Comparison of ENCODE assay signal across 12 cellular contexts in the genomic region with DNA sequence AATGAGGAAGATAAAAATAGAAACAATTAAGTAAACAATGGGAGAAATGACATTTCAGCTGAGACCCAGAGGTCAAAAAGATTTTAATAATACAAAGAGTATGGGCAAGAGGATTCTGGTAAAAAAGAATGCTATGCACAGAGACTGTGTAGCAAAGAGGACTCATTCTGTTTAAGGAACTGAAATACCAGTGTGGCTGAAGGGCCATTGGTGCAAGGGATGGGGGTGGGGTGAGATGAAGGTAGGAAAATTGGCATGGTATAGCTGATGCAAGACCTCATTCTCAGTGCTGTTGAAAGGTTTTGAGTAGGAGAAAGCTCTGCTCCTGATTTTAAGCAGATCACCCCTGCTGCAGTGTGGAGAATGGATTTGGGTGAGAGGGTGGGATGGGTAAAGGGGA. TPM values are rescaled to one million over a fixed set of nuclear protein-coding genes. Genes with fewer than 3 reads are reported as not detected.
DNase-seq lines count a peak whose midpoint lies in the region; ATAC-seq and TF ChIP-seq lines count a peak whose summit lies in the region.
"Had no signal": no experiment of that assay in that cellular context is flagged by ENCODE, and none has a peak within 500 bp of the region (broad histone marks: within the 10 kb centered on the region; RNA-seq: fewer than 3 reads in every experiment).

No MANE protein-coding gene starts in this region.

- no peak overlapping the region for H3K27ac Mint-ChIP-seq in activated naive CD4-positive, alpha-beta T cell treated with anti-CD3 and anti-CD28 coated beads for 36 hours
- no peak overlapping the region for H3K27ac Mint-ChIP-seq in stimulated activated naive B cell treated with anti-CD40 and anti-IgM and Interleukin-4, amounts not matched to agents 10 μg/mL and 1 μg/mL and 100 μg/mL, for 72 hours

- no peaks in the 10 kb centered on the region for H3K27me3 Mint-ChIP-seq in activated naive CD4-positive, alpha-beta T cell treated with anti-CD3 and anti-CD28 coated beads for 36 hours (ENCODE audit: low read depth)
- H3K27me3 Mint-ChIP-seq in stimulated activated naive B cell treated with anti-CD40 and anti-IgM and Interleukin-4, amounts not matched to agents 10 μg/mL and 1 μg/mL and 100 μg/mL, for 72 hours: no peaks in the 10 kb centered on the region

- DNase-seq in activated naive CD4-positive, alpha-beta T cell treated with anti-CD3 and anti-CD28 coated beads for 36 hours: peak; percentile 24
- DNase-seq in activated naive CD4-positive, alpha-beta T cell treated with anti-CD3 and anti-CD28 coated beads, Interleukin-2, amount 50 U/mL, for 16 hours: no peak
- DNase-seq in stimulated activated naive B cell treated with anti-CD40 and anti-IgM and Interleukin-4, amounts not matched to agents 10 μg/mL and 1 μg/mL and 100 μg/mL, for 72 hours: peak; percentile 75
- DNase-seq in T-helper 1 cell: no peak
- no peak for DNase-seq in NCI-H1694 treated with DMSO at 0.1 percent for 48 hours (lab: John Stamatoyannopoulos, UW)
- DNase-seq in adrenal gland: no peak
- DNase-seq: activated CD4-positive, alpha-beta T cell treated with anti-CD3 and anti-CD28 coated beads for 4 hours; brain microvascular endothelial cell; heart right ventricle; NCI-H524 treated with DMSO at 0.1 percent for 48 hours had no signal

- no peaks in the 10 kb centered on the region for H3K27me3 ChIP-seq in adrenal gland
- H3K27me3 ChIP-seq: brain microvascular endothelial cell, heart right ventricle had no signal

- no peaks in the 10 kb centered on the region for H3K36me3 ChIP-seq in adrenal gland (replicated peaks in 1 of 2)
- H3K36me3 ChIP-seq: brain microvascular endothelial cell, heart right ventricle had no signal

- no peak overlapping the region for H3K4me3 ChIP-seq in adrenal gland
- H3K4me3 ChIP-seq: heart right ventricle had no signal

- peak; percentile 98 for ATAC-seq in HG02642 (IDR thresholded peaks at IDR 0.05; ENCODE audit: poor library complexity, unreplicated experiment)
- peak; percentile 85 for ATAC-seq in HG03575 (IDR thresholded peaks at IDR 0.05; ENCODE audit: extremely low read depth, insufficient number of reproducible peaks, low FRiP score, unreplicated experiment)
- ATAC-seq in stimulated activated naive B cell treated with anti-CD40 and anti-IgM and Interleukin-4, amounts not matched to agents 10 μg/mL and 1 μg/mL and 100 μg/mL, for 72 hours (replicated peaks): peak; percentile 98 to 99

- no peak overlapping the region for H3K27ac ChIP-seq in adrenal gland
- H3K27ac ChIP-seq: brain microvascular endothelial cell, heart right ventricle had no signal

- H3K4me1 ChIP-seq in adrenal gland (replicated peaks in 1 of 2): peaks cover 0 to 10% of the 10 kb centered on the region in 2 donors

- peaks cover 0 to 12% (median 0%) of the 10 kb centered on the region in 3 donors for H3K9me3 ChIP-seq in adrenal gland (replicated peaks in 1 of 3)

- no peak overlapping the region for H3K4me3 Mint-ChIP-seq in activated naive CD4-positive, alpha-beta T cell treated with anti-CD3 and anti-CD28 coated beads for 36 hours
- H3K4me3 Mint-ChIP-seq in stimulated activated naive B cell treated with anti-CD40 and anti-IgM and Interleukin-4, amounts not matched to agents 10 μg/mL and 1 μg/mL and 100 μg/mL, for 72 hours: no peak overlapping the region

- H3K9me3 Mint-ChIP-seq in activated naive CD4-positive, alpha-beta T cell treated with anti-CD3 and anti-CD28 coated beads for 36 hours: peaks cover 3% of the 10 kb centered on the region
- peaks cover 6 to 8% of the 10 kb centered on the region in 2 donors for H3K9me3 Mint-ChIP-seq in stimulated activated naive B cell treated with anti-CD40 and anti-IgM and Interleukin-4, amounts not matched to agents 10 μg/mL and 1 μg/mL and 100 μg/mL, for 72 hours

- no peak for TF ChIP-seq POLR2A in adrenal gland (IDR thresholded peaks at IDR 0.05)

- H3K36me3 Mint-ChIP-seq in activated naive CD4-positive, alpha-beta T cell treated with anti-CD3 and anti-CD28 coated beads for 36 hours (ENCODE audit: low read depth): peaks cover 9% of the 10 kb centered on the region
- peaks cover 18 to 21% of the 10 kb centered on the region in 2 donors for H3K36me3 Mint-ChIP-seq in stimulated activated naive B cell treated with anti-CD40 and anti-IgM and Interleukin-4, amounts not matched to agents 10 μg/mL and 1 μg/mL and 100 μg/mL, for 72 hours

- CTCF ChIA-PET in activated naive CD4-positive, alpha-beta T cell treated with anti-CD3 and anti-CD28 coated beads for 36 hours (lab: Charles Lee): interaction anchor here (0.5 kb wide), 1 partner anchor 13 kb away, joined by 3 read pairs; no protein-coding TSS in a partner anchor

- peaks cover 42% of the 10 kb centered on the region for H3K4me1 Mint-ChIP-seq in activated naive CD4-positive, alpha-beta T cell treated with anti-CD3 and anti-CD28 coated beads for 36 hours (ENCODE audit: low read depth)
- peaks cover 32 to 41% of the 10 kb centered on the region in 2 donors for H3K4me1 Mint-ChIP-seq in stimulated activated naive B cell treated with anti-CD40 and anti-IgM and Interleukin-4, amounts not matched to agents 10 μg/mL and 1 μg/mL and 100 μg/mL, for 72 hours

- intact Hi-C loops in activated naive CD4-positive, alpha-beta T cell treated with anti-CD3 and anti-CD28 coated beads for 36 hours (cut with micrococcal nuclease): loop anchor here (5.0 kb wide), 1 partner anchor 85 kb away; no protein-coding TSS in a partner anchor
- intact Hi-C loops in adrenal gland (cut with DNase I): no loop called here

- TF ChIP-seq CTCF in adrenal gland (IDR thresholded peaks at IDR 0.05): no peak

RNA-seq across cellular contexts. Expression of a gene that starts 10.8 kb away (rescaled TPM):
- total RNA-seq in activated naive CD4-positive, alpha-beta T cell treated with anti-CD3 and anti-CD28 coated beads for 36 hours: 10 to 100 TPM; 46.7 to 48.7 TPM
- 10 to 100 TPM; 26.0 to 75.2 (median 65.4) TPM for total RNA-seq in adrenal gland
- polyA plus RNA-seq in adrenal gland: 10 to 100 TPM in 2 of 3 donors, 1 to 10 TPM in 1; 9.7 to 96.9 (median 10.5) TPM

Comparison
In these comparisons a context has a peak if more than half of its experiments do, and no peak if none do; other contexts are left out.
1. DNase-seq: peak in activated naive CD4-positive, alpha-beta T cell treated with anti-CD3 and anti-CD28 coated beads for 36 hours (single experiment) and stimulated activated naive B cell treated with anti-CD40 and anti-IgM and Interleukin-4, amounts not matched to agents 10 μg/mL and 1 μg/mL and 100 μg/mL, for 72 hours (single experiment); none in activated naive CD4-positive, alpha-beta T cell treated with anti-CD3 and anti-CD28 coated beads, Interleukin-2, amount 50 U/mL, for 16 hours (single experiment), T-helper 1 cell (0 of 5), NCI-H1694 treated with DMSO at 0.1 percent for 48 hours (single experiment) and adrenal gland (0 of 7).
2. Peak in every context shown above with its lines, with median percentiles within 50 percentile points of each other: ATAC-seq.